16 cellular contexts compared by ENCODE assay signal in genomic region chr11:96781082-96781481, GRCh38.
A peak's percentile ranks its signal among the peaks of the same experiment; 100 is the strongest.
DNase-seq lines count a peak whose midpoint lies in the region; ATAC-seq and TF ChIP-seq lines count a peak whose summit lies in the region.
"Had no signal": no experiment of that assay in that cellular context is flagged by ENCODE, and none has a peak within 500 bp of the region (broad histone marks: within the 10 kb centered on the region; RNA-seq: fewer than 3 reads in every experiment).

No MANE protein-coding gene starts in this region.

- no peaks in the 10 kb centered on the region for H3K9me2 ChIP-seq in PC-3 (replicated peaks; ENCODE audit: low read length)

- H3K4me3 ChIP-seq in PC-3 (ENCODE audit: low read length): no peak overlapping the region
- no peak overlapping the region for H3K4me3 ChIP-seq in epithelial cell of esophagus (ENCODE audit: low read length)
- H3K4me3 ChIP-seq in uterus: no peak overlapping the region
- H3K4me3 ChIP-seq: BLaER1, SJSA1 had no signal

- H3K27ac ChIP-seq in PC-3 (ENCODE audit: low read length) (no peak overlapping the region), uterus (no peak overlapping the region)
- H3K27ac ChIP-seq: BLaER1, SJSA1 had no signal

- H3K36me3 Mint-ChIP-seq in activated CD4-positive, alpha-beta T cell treated with anti-CD3 and anti-CD28 coated beads for 36 hours (ENCODE audit: low read depth): no peaks in the 10 kb centered on the region
- H3K36me3 Mint-ChIP-seq: CD4-positive, alpha-beta memory T cell had no signal

- DNase-seq in ELR (ENCODE audit: low read depth) (peak; percentile 22), PC-3 (peak; percentile 11), epithelial cell of esophagus (ENCODE audit: low read depth) (peak; percentile 73), non-pigmented ciliary epithelial cell (ENCODE audit: low read depth) (peak; percentile 3), uterus (no peak), medulla oblongata (ENCODE audit: extremely low spot score) (no peak)
- no peak for DNase-seq in activated CD4-positive, alpha-beta T cell treated with anti-CD3 and anti-CD28 coated beads for 36 hours
- DNase-seq: CD4-positive, alpha-beta memory T cell; KBM-7; MV-4-11; NCI-H1694 treated with DMSO at 0.1 percent for 48 hours; NCI-H524; NCI-H82 had no signal

- TF ChIP-seq POLR2A in uterus (IDR thresholded peaks at IDR 0.05): no peak

- POLR2A ChIA-PET in PC-3 (lab: Charles Lee; ENCODE audit: unreplicated experiment): no interaction called here
- POLR2A ChIA-PET in activated CD4-positive, alpha-beta T cell treated with anti-CD3 and anti-CD28 coated beads for 36 hours (lab: Charles Lee): no interaction called here

- H3K4me1 Mint-ChIP-seq in activated CD4-positive, alpha-beta T cell treated with anti-CD3 and anti-CD28 coated beads for 36 hours: no peaks in the 10 kb centered on the region
- H3K4me1 Mint-ChIP-seq: CD4-positive, alpha-beta memory T cell had no signal

- no peaks in the 10 kb centered on the region for H3F3A ChIP-seq in PC-3 (ENCODE audit: low read length, unreplicated experiment)

- H4K20me1 ChIP-seq in PC-3 (ENCODE audit: low read length): no peaks in the 10 kb centered on the region
- H4K20me1 ChIP-seq: BLaER1 had no signal

- no peaks in the 10 kb centered on the region for H3K79me2 ChIP-seq in PC-3 (ENCODE audit: low read length)

- H3K4me3 Mint-ChIP-seq in activated CD4-positive, alpha-beta T cell treated with anti-CD3 and anti-CD28 coated beads for 36 hours: no peak overlapping the region
- H3K4me3 Mint-ChIP-seq: CD4-positive, alpha-beta memory T cell had no signal

- H3K9me3 ChIP-seq in PC-3 (ENCODE audit: low read length) (no peaks in the 10 kb centered on the region), uterus (no peaks in the 10 kb centered on the region)
- H3K9me3 ChIP-seq: BLaER1, SJSA1 had no signal

- H3K27me3 ChIP-seq in PC-3 (ENCODE audit: low read length) (peaks cover 17% of the 10 kb centered on the region; the same call in 1 of the 2 replicates), uterus (no peaks in the 10 kb centered on the region)
- H3K27me3 ChIP-seq: BLaER1, SJSA1 had no signal

- H3K4me2 ChIP-seq in PC-3 (ENCODE audit: low read length): no peak overlapping the region
- H3K4me2 ChIP-seq: BLaER1 had no signal

- intact Hi-C loops in PC-3 (cut with micrococcal nuclease): no loop called here
- intact Hi-C loops in uterus (cut with DNase I; ENCODE audit: low total_unique reads): no loop called here
- intact Hi-C loops in activated CD4-positive, alpha-beta T cell treated with anti-CD3 and anti-CD28 coated beads for 36 hours (cut with DNase I, micrococcal nuclease): no loop called here

- H3K27me3 Mint-ChIP-seq in activated CD4-positive, alpha-beta T cell treated with anti-CD3 and anti-CD28 coated beads for 36 hours: no peaks in the 10 kb centered on the region
- H3K27me3 Mint-ChIP-seq: CD4-positive, alpha-beta memory T cell had no signal

- TF ChIP-seq CTCF in PC-3 (conservative IDR thresholded peaks at IDR 0.05; ENCODE audit: low read depth, low read length): no peak
- no peak for TF ChIP-seq CTCF in epithelial cell of esophagus (IDR thresholded peaks at IDR 0.05; ENCODE audit: insufficient read depth, low read depth, low read length, missing control alignments)
- no peak for TF ChIP-seq CTCF in uterus (IDR thresholded peaks at IDR 0.05)

- no peak for ATAC-seq in PC-3
- ATAC-seq in activated CD4-positive, alpha-beta T cell treated with anti-CD3 and anti-CD28 coated beads for 36 hours: no peak
- ATAC-seq: HepG2 had no signal

- H3K9ac ChIP-seq in PC-3 (ENCODE audit: low read length): no peak overlapping the region
- H3K9ac ChIP-seq: BLaER1 had no signal

- no peak overlapping the region for H2AFZ ChIP-seq in PC-3 (ENCODE audit: low read length)

- no peak overlapping the region for H3K27ac Mint-ChIP-seq in activated CD4-positive, alpha-beta T cell treated with anti-CD3 and anti-CD28 coated beads for 36 hours
- H3K27ac Mint-ChIP-seq: CD4-positive, alpha-beta memory T cell had no signal

- CTCF ChIA-PET in PC-3 (lab: Charles Lee): no interaction called here
- CTCF ChIA-PET in activated CD4-positive, alpha-beta T cell treated with anti-CD3 and anti-CD28 coated beads for 36 hours (lab: Charles Lee): no interaction called here

- no peaks in the 10 kb centered on the region for H3K36me3 ChIP-seq in PC-3 (ENCODE audit: low read depth, low read length)
- no peaks in the 10 kb centered on the region for H3K36me3 ChIP-seq in uterus
- H3K36me3 ChIP-seq: BLaER1, SJSA1 had no signal

- H3K9me3 Mint-ChIP-seq in activated CD4-positive, alpha-beta T cell treated with anti-CD3 and anti-CD28 coated beads for 36 hours (ENCODE audit: low read depth): no peaks in the 10 kb centered on the region

- no peaks in the 10 kb centered on the region for H3K4me1 ChIP-seq in PC-3 (ENCODE audit: insufficient read depth, low read length)
- no peaks in the 10 kb centered on the region for H3K4me1 ChIP-seq in uterus
- H3K4me1 ChIP-seq: BLaER1, SJSA1 had no signal

- BruUV-seq in PC-3 (replicated peaks; lab: Mats Ljungman, UMichigan): no TSS peak

Comparison
In these comparisons a context has a peak if more than half of its experiments do, and no peak if none do; other contexts are left out.
1. DNase-seq: peak in ELR (single experiment), PC-3 (single experiment), epithelial cell of esophagus (single experiment) and non-pigmented ciliary epithelial cell (single experiment); none in uterus (0 of 2), medulla oblongata (single experiment) and activated CD4-positive, alpha-beta T cell treated with anti-CD3 and anti-CD28 coated beads for 36 hours (single experiment).